ENCODE assay signal across 1 cellular context in the genomic region with DNA sequence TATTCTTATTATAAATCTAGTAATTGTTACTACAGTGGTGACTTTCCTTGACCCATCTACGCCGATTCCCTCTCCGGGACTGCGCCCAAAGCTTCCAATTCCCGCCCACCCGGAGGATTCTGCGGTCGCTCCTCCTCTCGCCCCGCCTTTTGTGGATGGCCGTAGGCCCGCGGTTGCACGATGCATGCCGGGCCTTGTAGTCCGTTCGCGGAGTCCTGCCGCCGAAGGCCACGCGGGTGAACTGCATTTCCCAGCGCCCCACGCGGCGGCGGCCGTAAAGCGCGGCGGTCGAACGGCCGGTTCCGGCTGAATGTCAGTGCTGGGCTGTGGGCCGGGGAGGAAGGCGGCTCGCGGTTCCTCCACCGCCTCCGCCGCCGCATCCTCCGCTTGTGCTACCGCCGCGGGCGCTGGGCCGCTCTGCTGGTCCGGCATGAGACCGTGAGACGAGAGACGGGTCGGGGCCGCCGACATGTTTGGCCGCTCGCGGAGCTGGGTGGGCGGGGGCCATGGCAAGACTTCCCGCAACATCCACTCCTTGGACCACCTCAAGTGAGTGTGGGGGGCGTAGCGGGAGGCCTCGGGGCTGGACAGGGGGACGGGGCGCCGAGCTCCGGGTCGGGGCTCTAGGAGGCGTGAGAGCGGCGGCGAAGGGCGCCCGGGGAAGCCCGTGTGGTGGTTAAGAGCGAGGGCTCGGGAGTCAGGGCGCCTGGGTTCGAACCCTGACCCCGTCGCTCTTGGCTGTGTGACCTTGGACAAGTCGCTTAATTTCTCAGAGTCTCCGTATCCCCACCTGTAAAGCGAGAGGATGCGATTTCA.
TF ChIP-seq lines count a peak whose summit lies in the region.

Gene CLEC16A (plus strand): TSS at position 316 of the 816 bp plus-strand sequence. CDS start 154 bp downstream, at position 470.

TF ChIP-seq in HepG2, 621 proteins besides CTCF, POLR2A, EP300 and RAD21 (continued from another document and continues in another):
- TF ChIP-seq MAFG (CRISPR knock-in tag; IDR thresholded peaks at IDR 0.05) = no peak
- no peak for TF ChIP-seq ZC3H13 (CRISPR knock-in tag; IDR thresholded peaks at IDR 0.05)
- peak; percentile 75 for TF ChIP-seq SOX5 (CRISPR knock-in tag; IDR thresholded peaks at IDR 0.05; ENCODE audit: borderline replicate concordance)
- TF ChIP-seq HNRNPH1 (optimal IDR thresholded peaks at IDR 0.05; ENCODE audit: low read depth, low read length) = no peak
- TF ChIP-seq SALL1 (CRISPR knock-in tag; IDR thresholded peaks at IDR 0.05) = peak; percentile 95
- peak; percentile 72; the same call in 1 of the 2 replicates for TF ChIP-seq FIP1L1 (IDR thresholded peaks at IDR 0.05; ENCODE audit: borderline replicate concordance, insufficient read depth, low read depth, low read length)
- no peak for TF ChIP-seq HNF4G (IDR thresholded peaks at IDR 0.05; ENCODE audit: borderline replicate concordance, low read depth, low read length)
- peak; percentile 88 for TF ChIP-seq HNF4G (CRISPR knock-in tag; IDR thresholded peaks at IDR 0.05; ENCODE audit: borderline replicate concordance, low read depth)
- TF ChIP-seq KLF6 (CRISPR knock-in tag; IDR thresholded peaks at IDR 0.05) = peak; percentile 97
- TF ChIP-seq, protein P1, sequence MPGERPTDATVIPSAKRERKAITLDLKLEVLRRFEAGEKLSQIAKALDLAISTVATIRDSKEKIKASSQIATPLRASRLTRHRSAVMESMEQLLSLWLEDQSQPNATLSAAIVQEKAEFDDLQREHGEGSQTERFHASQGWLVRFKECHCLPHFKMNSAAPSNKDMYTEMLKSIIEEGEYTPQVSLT (CRISPR knock-in tag; IDR thresholded peaks at IDR 0.05; ENCODE audit: borderline replicate concordance, low read depth) = no peak; the same call in 1 of the 2 replicates
- no peak for TF ChIP-seq PCBP1 (IDR thresholded peaks at IDR 0.05; ENCODE audit: borderline replicate concordance, low read depth, low read length)
- TF ChIP-seq MIER3 (CRISPR knock-in tag; IDR thresholded peaks at IDR 0.05; ENCODE audit: borderline replicate concordance) = peak; percentile 100
- peak; percentile 49; the same call in 1 of the 2 replicates for TF ChIP-seq ZNF138 (CRISPR knock-in tag; IDR thresholded peaks at IDR 0.05; ENCODE audit: low read depth)
- no peak for TF ChIP-seq ZNF207 (IDR thresholded peaks at IDR 0.05; ENCODE audit: borderline replicate concordance)
- peak; percentile 99 for TF ChIP-seq AHR (CRISPR knock-in tag; IDR thresholded peaks at IDR 0.05)
- TF ChIP-seq USF2 (IDR thresholded peaks at IDR 0.05; ENCODE audit: low read depth, low read length) = no peak
- peak; percentile 45; the same call in 1 of the 2 replicates for TF ChIP-seq USF2 (CRISPR knock-in tag; IDR thresholded peaks at IDR 0.05; ENCODE audit: borderline replicate concordance)
- TF ChIP-seq, protein P2, sequence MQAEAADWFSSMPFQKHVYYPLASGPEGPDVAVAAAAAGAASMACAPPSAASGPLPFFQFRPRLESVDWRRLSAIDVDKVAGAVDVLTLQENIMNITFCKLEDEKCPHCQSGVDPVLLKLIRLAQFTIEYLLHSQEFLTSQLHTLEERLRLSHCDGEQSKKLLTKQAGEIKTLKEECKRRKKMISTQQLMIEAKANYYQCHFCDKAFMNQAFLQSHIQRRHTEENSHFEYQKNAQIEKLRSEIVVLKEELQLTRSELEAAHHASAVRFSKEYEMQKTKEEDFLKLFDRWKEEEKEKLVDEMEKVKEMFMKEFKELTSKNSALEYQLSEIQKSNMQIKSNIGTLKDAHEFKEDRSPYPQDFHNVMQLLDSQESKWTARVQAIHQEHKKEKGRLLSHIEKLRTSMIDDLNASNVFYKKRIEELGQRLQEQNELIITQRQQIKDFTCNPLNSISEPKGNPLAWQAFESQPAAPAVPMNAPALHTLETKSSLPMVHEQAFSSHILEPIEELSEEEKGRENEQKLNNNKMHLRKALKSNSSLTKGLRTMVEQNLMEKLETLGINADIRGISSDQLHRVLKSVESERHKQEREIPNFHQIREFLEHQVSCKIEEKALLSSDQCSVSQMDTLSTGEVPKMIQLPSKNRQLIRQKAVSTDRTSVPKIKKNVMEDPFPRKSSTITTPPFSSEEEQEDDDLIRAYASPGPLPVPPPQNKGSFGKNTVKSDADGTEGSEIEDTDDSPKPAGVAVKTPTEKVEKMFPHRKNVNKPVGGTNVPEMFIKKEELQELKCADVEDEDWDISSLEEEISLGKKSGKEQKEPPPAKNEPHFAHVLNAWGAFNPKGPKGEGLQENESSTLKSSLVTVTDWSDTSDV (CRISPR knock-in tag; IDR thresholded peaks at IDR 0.05) = no peak; the same call in 1 of the 2 replicates
- no peak for TF ChIP-seq ZNF3 (CRISPR knock-in tag; IDR thresholded peaks at IDR 0.05)
- peak; percentile 98 for TF ChIP-seq SAFB2 (CRISPR knock-in tag; IDR thresholded peaks at IDR 0.05; ENCODE audit: borderline replicate concordance, low read depth)
- TF ChIP-seq, protein P3, sequence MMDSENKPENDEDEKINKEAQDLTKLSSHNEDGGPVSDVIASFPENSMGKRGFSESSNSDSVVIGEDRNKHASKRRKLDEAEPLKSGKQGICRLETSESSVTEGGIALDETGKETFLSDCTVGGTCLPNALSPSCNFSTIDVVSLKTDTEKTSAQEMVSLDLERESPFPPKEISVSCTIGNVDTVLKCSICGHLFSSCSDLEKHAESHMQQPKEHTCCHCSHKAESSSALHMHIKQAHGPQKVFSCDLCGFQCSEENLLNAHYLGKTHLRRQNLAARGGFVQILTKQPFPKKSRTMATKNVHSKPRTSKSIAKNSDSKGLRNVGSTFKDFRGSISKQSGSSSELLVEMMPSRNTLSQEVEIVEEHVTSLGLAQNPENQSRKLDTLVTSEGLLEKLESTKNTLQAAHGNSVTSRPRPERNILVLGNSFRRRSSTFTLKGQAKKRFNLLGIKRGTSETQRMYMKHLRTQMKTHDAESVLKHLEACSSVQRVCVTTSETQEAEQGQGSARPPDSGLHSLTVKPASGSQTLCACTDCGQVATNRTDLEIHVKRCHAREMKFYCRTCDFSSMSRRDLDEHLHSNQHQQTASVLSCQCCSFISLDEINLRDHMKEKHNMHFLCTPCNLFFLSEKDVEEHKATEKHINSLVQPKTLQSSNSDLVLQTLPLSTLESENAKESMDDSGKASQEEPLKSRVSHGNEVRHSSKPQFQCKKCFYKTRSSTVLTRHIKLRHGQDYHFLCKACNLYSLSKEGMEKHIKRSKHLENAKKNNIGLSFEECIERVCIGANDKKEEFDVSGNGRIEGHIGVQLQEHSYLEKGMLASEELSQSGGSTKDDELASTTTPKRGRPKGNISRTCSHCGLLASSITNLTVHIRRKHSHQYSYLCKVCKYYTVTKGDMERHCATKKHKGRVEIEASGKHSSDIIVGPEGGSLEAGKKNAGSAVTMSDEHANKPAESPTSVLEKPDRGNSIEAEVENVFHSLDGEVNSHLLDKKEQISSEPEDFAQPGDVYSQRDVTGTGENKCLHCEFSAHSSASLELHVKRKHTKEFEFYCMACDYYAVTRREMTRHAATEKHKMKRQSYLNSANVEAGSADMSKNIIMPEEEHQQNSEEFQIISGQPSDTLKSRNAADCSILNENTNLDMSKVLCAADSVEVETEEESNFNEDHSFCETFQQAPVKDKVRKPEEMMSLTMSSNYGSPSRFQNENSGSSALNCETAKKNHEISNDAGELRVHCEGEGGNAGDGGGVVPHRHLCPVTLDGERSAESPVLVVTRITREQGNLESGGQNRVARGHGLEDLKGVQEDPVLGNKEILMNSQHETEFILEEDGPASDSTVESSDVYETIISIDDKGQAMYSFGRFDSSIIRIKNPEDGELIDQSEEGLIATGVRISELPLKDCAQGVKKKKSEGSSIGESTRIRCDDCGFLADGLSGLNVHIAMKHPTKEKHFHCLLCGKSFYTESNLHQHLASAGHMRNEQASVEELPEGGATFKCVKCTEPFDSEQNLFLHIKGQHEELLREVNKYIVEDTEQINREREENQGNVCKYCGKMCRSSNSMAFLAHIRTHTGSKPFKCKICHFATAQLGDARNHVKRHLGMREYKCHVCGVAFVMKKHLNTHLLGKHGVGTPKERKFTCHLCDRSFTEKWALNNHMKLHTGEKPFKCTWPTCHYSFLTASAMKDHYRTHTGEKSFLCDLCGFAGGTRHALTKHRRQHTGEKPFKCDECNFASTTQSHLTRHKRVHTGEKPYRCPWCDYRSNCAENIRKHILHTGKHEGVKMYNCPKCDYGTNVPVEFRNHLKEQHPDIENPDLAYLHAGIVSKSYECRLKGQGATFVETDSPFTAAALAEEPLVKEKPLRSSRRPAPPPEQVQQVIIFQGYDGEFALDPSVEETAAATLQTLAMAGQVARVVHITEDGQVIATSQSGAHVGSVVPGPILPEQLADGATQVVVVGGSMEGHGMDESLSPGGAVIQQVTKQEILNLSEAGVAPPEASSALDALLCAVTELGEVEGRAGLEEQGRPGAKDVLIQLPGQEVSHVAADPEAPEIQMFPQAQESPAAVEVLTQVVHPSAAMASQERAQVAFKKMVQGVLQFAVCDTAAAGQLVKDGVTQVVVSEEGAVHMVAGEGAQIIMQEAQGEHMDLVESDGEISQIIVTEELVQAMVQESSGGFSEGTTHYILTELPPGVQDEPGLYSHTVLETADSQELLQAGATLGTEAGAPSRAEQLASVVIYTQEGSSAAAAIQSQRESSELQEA (CRISPR knock-in tag; IDR thresholded peaks at IDR 0.05; ENCODE audit: not compliant biosample characterization) = peak; percentile 96
- TF ChIP-seq ZNF772 (CRISPR knock-in tag; IDR thresholded peaks at IDR 0.05) = peak; percentile 98
- no peak for TF ChIP-seq TEF (CRISPR knock-in tag; IDR thresholded peaks at IDR 0.05)
- TF ChIP-seq DNMT1 (CRISPR knock-in tag; IDR thresholded peaks at IDR 0.05) = peak; percentile 99
- no peak for TF ChIP-seq SKIL (CRISPR knock-in tag; IDR thresholded peaks at IDR 0.05; ENCODE audit: borderline replicate concordance)
- TF ChIP-seq FOSL2 (CRISPR knock-in tag; IDR thresholded peaks at IDR 0.05) = peak; percentile 74
- peak; percentile 98; the same call in 1 of the 2 replicates for TF ChIP-seq E2F2 (CRISPR knock-in tag; IDR thresholded peaks at IDR 0.05; ENCODE audit: borderline replicate concordance)
- no peak for TF ChIP-seq ZNF20 (CRISPR knock-in tag; IDR thresholded peaks at IDR 0.05)
- peak; percentile 90 for TF ChIP-seq POLR2AphosphoS5 (IDR thresholded peaks at IDR 0.05; ENCODE audit: low read depth, low read length)
- peak; percentile 46; the same call in 1 of the 2 replicates for TF ChIP-seq KLF15 (CRISPR knock-in tag; IDR thresholded peaks at IDR 0.05; ENCODE audit: borderline replicate concordance)
- TF ChIP-seq RAD51 (IDR thresholded peaks at IDR 0.05; ENCODE audit: borderline replicate concordance) = no peak
- TF ChIP-seq, protein P4, sequence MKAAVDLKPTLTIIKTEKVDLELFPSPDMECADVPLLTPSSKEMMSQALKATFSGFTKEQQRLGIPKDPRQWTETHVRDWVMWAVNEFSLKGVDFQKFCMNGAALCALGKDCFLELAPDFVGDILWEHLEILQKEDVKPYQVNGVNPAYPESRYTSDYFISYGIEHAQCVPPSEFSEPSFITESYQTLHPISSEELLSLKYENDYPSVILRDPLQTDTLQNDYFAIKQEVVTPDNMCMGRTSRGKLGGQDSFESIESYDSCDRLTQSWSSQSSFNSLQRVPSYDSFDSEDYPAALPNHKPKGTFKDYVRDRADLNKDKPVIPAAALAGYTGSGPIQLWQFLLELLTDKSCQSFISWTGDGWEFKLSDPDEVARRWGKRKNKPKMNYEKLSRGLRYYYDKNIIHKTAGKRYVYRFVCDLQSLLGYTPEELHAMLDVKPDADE (CRISPR knock-in tag; IDR thresholded peaks at IDR 0.05) = no peak
- no peak for TF ChIP-seq IKZF1 (IDR thresholded peaks at IDR 0.05)
- TF ChIP-seq KDM3A (CRISPR knock-in tag; IDR thresholded peaks at IDR 0.05; ENCODE audit: low read depth) = peak; percentile 99
- TF ChIP-seq ZNF143 (CRISPR knock-in tag; IDR thresholded peaks at IDR 0.05) = peak; percentile 100
- TF ChIP-seq NFIC (IDR thresholded peaks at IDR 0.05; ENCODE audit: low read length) = no peak
- no peak for TF ChIP-seq RFX1 (IDR thresholded peaks at IDR 0.05)
- TF ChIP-seq SIN3A (IDR thresholded peaks at IDR 0.05; ENCODE audit: borderline replicate concordance, low read depth, low read length) = peak; percentile 93; the same call in 1 of the 2 replicates
- TF ChIP-seq ZNF777 (CRISPR knock-in tag; IDR thresholded peaks at IDR 0.05) = no peak
- TF ChIP-seq HOXA5 (CRISPR knock-in tag; IDR thresholded peaks at IDR 0.05) = peak; percentile 94
